In genomic region chr1:169484683-169485426, GRCh38 we compare ENCODE assay signal across 8 cellular contexts. TPM values are rescaled to one million over a fixed set of nuclear protein-coding genes. Genes with fewer than 3 reads are reported as not detected.
DNase-seq lines count a peak whose midpoint lies in the region; ATAC-seq and TF ChIP-seq lines count a peak whose summit lies in the region.

No MANE protein-coding gene starts in this region.

- BruUV-seq in A673 (replicated peaks; lab: Mats Ljungman, UMichigan) = TSS peak; percentile 40

- peak in 1 of 4 donors; percentile 15 for TF ChIP-seq EP300 in upper lobe of left lung (IDR thresholded peaks at IDR 0.05)

- H3K36me3 ChIP-seq in A673 (ENCODE audit: insufficient read depth, low read length, poor library complexity, severe bottlenecking) = no peaks in the 10 kb centered on the region
- H3K36me3 ChIP-seq in naive thymus-derived CD4-positive, alpha-beta T cell (ENCODE audit: control insufficient read depth in 2 of 3, insufficient read depth in 3 of 3, low read length in 3 of 3) = no peaks in the 10 kb centered on the region
- H3K36me3 ChIP-seq in upper lobe of left lung = no peaks in the 10 kb centered on the region

- ATAC-seq in GM18505 (IDR thresholded peaks at IDR 0.05; ENCODE audit: unreplicated experiment) (peak; percentile 26), HG02970 (IDR thresholded peaks at IDR 0.05; ENCODE audit: low FRiP score, unreplicated experiment) (peak; percentile 18), upper lobe of left lung (ENCODE audit: low FRiP score in 2 of 2) (peak; percentile 71 to 72)
- peak; percentile 26 for ATAC-seq in naive thymus-derived CD4-positive, alpha-beta T cell

- TF ChIP-seq POLR2A in GM18505 (IDR thresholded peaks at IDR 0.05; ENCODE audit: borderline replicate concordance, extremely low read depth, insufficient read depth, insufficient read length) (no peak), upper lobe of left lung (IDR thresholded peaks at IDR 0.05) (no peak)

- H3K9me3 ChIP-seq in A673 (ENCODE audit: low read depth, low read length, poor library complexity, severe bottlenecking) (no peaks in the 10 kb centered on the region), upper lobe of left lung (no peaks in the 10 kb centered on the region)
- H3K9me3 ChIP-seq in naive thymus-derived CD4-positive, alpha-beta T cell (ENCODE audit: control insufficient read depth in 2 of 3, low read length in 3 of 3) = no peaks in the 10 kb centered on the region

- POLR2A ChIA-PET in A673 (lab: Charles Lee; ENCODE audit: low non-redundant PET) = interaction anchor here (0.5 kb wide), 1 partner anchor 379 kb away, joined by 4 read pairs; the partner anchor contains the start of gene ATP1B1
- POLR2A ChIA-PET in naive thymus-derived CD4-positive, alpha-beta T cell (lab: Charles Lee) = no interaction called here

- CTCF ChIA-PET in A673 (lab: Charles Lee) = interaction anchor here (0.7 kb wide), 1 partner anchor 61 kb away, joined by 3 read pairs; no protein-coding TSS in a partner anchor
- CTCF ChIA-PET in naive thymus-derived CD4-positive, alpha-beta T cell (lab: Charles Lee) = interaction anchor here (1.0 to 1.6 kb wide), 2 partner anchors 61 to 117 kb away, joined by 3 to 5 read pairs; no protein-coding TSS in a partner anchor

- 11 to 13% methylated on average over 15 of the region's 15 CpGs for WGBS in upper lobe of left lung, 2 donors

- H3K27ac Mint-ChIP-seq in naive thymus-derived CD4-positive, alpha-beta T cell = peak overlapping the region; percentile 36 to 95 (median 93)

- H3K4me1 ChIP-seq in A673 (ENCODE audit: insufficient read depth, low read length, poor library complexity, severe bottlenecking) (peaks cover 24% of the 10 kb centered on the region), upper lobe of left lung (peaks cover 0 to 27% (median 17%) of the 10 kb centered on the region in 4 donors)
- H3K4me1 ChIP-seq in naive thymus-derived CD4-positive, alpha-beta T cell (ENCODE audit: control insufficient read depth in 2 of 2, insufficient read depth in 2 of 2, low read length in 2 of 2) = peaks cover 4 to 12% of the 10 kb centered on the region in 2 donors

- H3K4me1 Mint-ChIP-seq in naive thymus-derived CD4-positive, alpha-beta T cell = peaks cover 38 to 61% (median 51%) of the 10 kb centered on the region in 7 donors

- intact Hi-C loops in A673 (cut with micrococcal nuclease; ENCODE audit: unreplicated experiment) = loop anchor here (2.0 kb wide), 1 partner anchor 58 kb away; the partner anchor contains the start of gene CCDC181
- intact Hi-C loops in naive thymus-derived CD4-positive, alpha-beta T cell (cut with micrococcal nuclease) = loop anchor here (1.0 to 10.0 kb wide), 16 partner anchors 19 to 2002 kb away; partner anchors contain the start of genes KIFAP3 (in 2 of the 2), NME7 (in 2 of the 2), PRRC2C (in 2 of the 2) and ATP1B1 (in 1 of the 2)

- H3K27me3 ChIP-seq in A673 (replicated peaks; ENCODE audit: insufficient read depth, low read depth, low read length, poor library complexity) (no peaks in the 10 kb centered on the region), upper lobe of left lung (no peaks in the 10 kb centered on the region)
- no peaks in the 10 kb centered on the region for H3K27me3 ChIP-seq in naive thymus-derived CD4-positive, alpha-beta T cell (ENCODE audit: control insufficient read depth in 2 of 2, insufficient read depth in 2 of 2, low read length in 2 of 2)

- DNase-seq in A673 (ENCODE audit: low spot score) (peak; percentile 63), NCI-H460 (ENCODE audit: extremely low read depth, low read depth) (peak; percentile 41), fibroblast of peridontal ligament (ENCODE audit: extremely low read depth) (peak; percentile 75), upper lobe of left lung (peak in 1 of 2 donors; percentile 69)
- DNase-seq in activated T-cell treated with anti-CD3 and anti-CD28 coated beads, Interleukin-2, amount 50 U/mL, for 1 hour = peak; percentile 46
- peak in 5 of 9 donors; percentile 5 to 35 (median 27) for DNase-seq in naive thymus-derived CD4-positive, alpha-beta T cell

- peak overlapping the region; percentile 82 for H3K4me3 ChIP-seq in A673 (ENCODE audit: low read depth, low read length, poor library complexity, severe bottlenecking)
- peak overlapping the region; percentile 66 for H3K4me3 ChIP-seq in naive thymus-derived CD4-positive, alpha-beta T cell (ENCODE audit: low read length)
- peak overlapping the region; percentile 38 to 81 (median 65) for H3K4me3 ChIP-seq in upper lobe of left lung

- H3K27me3 Mint-ChIP-seq in naive thymus-derived CD4-positive, alpha-beta T cell = peaks cover 0 to 8% (median 0%) of the 10 kb centered on the region in 5 donors

- TF ChIP-seq CTCF in A673 (conservative IDR thresholded peaks at IDR 0.05; ENCODE audit: low read depth, low read length) = no peak
- no peak for TF ChIP-seq CTCF in upper lobe of left lung (IDR thresholded peaks at IDR 0.05)

- peaks cover 0 to 4% (median 0%) of the 10 kb centered on the region in 5 donors for H3K36me3 Mint-ChIP-seq in naive thymus-derived CD4-positive, alpha-beta T cell

- H3K9me3 Mint-ChIP-seq in naive thymus-derived CD4-positive, alpha-beta T cell = no peaks in the 10 kb centered on the region

- H3K27ac ChIP-seq in A673 (ENCODE audit: low read depth, low read length, poor library complexity, severe bottlenecking) (peak overlapping the region; percentile 78), upper lobe of left lung (peak overlapping the region; percentile 97)
- peak overlapping the region; percentile 81 for H3K27ac ChIP-seq in naive thymus-derived CD4-positive, alpha-beta T cell (ENCODE audit: low read depth, low read length)

- peak overlapping the region; percentile 87 to 98 (median 94) for H3K4me3 Mint-ChIP-seq in naive thymus-derived CD4-positive, alpha-beta T cell

RNA-seq across cellular contexts. Expression of gene SLC19A2, which starts 0.9 kb away (rescaled TPM):
- total RNA-seq in A673 (2021) (9.9 TPM in 2 replicates), upper lobe of left lung (10 to 100 TPM in 5 of 6 donors, 1 to 10 TPM in 1; 8.4 to 37.1 (median 13.6) TPM)
- total RNA-seq in NCI-H460 (2014; rRNA removed; shearing (Covaris generic)) = 20.3 and 23.1 TPM in 2 replicates
- 32.9 and 49.7 TPM in 2 replicates for polyA plus RNA-seq in NCI-H460 (2014; cell fraction: nucleus; rRNA removed)
- 1 to 10 TPM; 3.7 to 5.9 (median 4.8) TPM for total RNA-seq in naive thymus-derived CD4-positive, alpha-beta T cell
- polyA plus RNA-seq in naive thymus-derived CD4-positive, alpha-beta T cell = under 1 TPM; 0.53 to 0.66 TPM

RNA-seq across cellular contexts. Expression of gene CCDC181, which starts 57.6 kb away (rescaled TPM):
- total RNA-seq in A673 (2021) (5.7 and 6.7 TPM in 2 replicates), upper lobe of left lung (1 to 10 TPM in 5 of 6 donors, under 1 TPM in 1; 0.29 to 6.9 (median 2.6) TPM)
- total RNA-seq in NCI-H460 (2014; rRNA removed; shearing (Covaris generic)) = 0.17 TPM in 1 of 2 replicates, not detected in the other
- 0.11 TPM in 1 of 2 replicates, not detected in the other for polyA plus RNA-seq in NCI-H460 (2014; cell fraction: nucleus; rRNA removed)
- total RNA-seq in naive thymus-derived CD4-positive, alpha-beta T cell = not detected
- polyA plus RNA-seq in naive thymus-derived CD4-positive, alpha-beta T cell = not detected

Comparison
In these comparisons a context has a peak if more than half of its experiments do, and no peak if none do; other contexts are left out.
1. ATAC-seq: peak in every context shown above with its lines; median percentile 72 in upper lobe of left lung; 26 in GM18505; 26 in naive thymus-derived CD4-positive, alpha-beta T cell; 18 in HG02970.